ENCODE assay signal across 9 cellular contexts in the genomic region with DNA sequence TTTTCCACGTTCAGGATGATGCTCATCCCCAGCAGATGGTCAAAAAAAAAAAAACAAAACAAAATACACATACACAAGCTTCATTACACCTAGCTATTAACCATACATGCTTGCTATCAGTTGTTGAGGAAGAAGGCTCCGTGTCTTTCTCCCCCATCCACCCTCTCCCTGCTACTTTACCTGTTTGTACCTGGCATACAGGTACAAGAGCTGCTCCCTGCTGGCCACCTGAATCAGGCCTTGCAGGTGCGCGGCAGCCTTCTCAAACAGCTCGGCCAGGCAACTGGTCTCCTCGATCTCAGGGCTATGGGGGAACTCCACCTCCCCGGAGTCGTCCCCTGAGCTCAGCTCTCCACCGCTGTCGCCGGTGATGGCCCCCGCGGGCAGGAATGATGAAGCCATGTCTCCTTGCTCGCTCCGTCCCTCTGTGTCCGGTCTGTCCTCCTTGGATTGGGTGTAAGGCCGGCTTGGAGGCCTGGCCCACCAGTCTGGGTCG. TPM values are rescaled to one million over a fixed set of nuclear protein-coding genes. Genes with fewer than 3 reads are reported as not detected.
DNase-seq lines count a peak whose midpoint lies in the region; ATAC-seq and TF ChIP-seq lines count a peak whose summit lies in the region.
"Had no signal": no experiment of that assay in that cellular context is flagged by ENCODE, and none has a peak within 500 bp of the region (broad histone marks: within the 10 kb centered on the region; RNA-seq: fewer than 3 reads in every experiment).

No MANE protein-coding gene starts in this region.

- POLR2A ChIA-PET in naive thymus-derived CD8-positive, alpha-beta T cell (lab: Charles Lee), result interaction anchor here (0.5 to 2.5 kb wide), 9 partner anchors 10 to 1199 kb away, joined by 3 to 12 read pairs (median 5); a partner anchor contains a TSS

- H3K27me3 Mint-ChIP-seq in naive thymus-derived CD8-positive, alpha-beta T cell, result no peaks in the 10 kb centered on the region

- H3K4me1 Mint-ChIP-seq in naive thymus-derived CD8-positive, alpha-beta T cell, result peaks cover 22 to 44% (median 38%) of the 10 kb centered on the region in 4 donors

- no peaks in the 10 kb centered on the region for H3K9me3 Mint-ChIP-seq in naive thymus-derived CD8-positive, alpha-beta T cell

- H3K27ac Mint-ChIP-seq in naive thymus-derived CD8-positive, alpha-beta T cell, result peak overlapping the region; percentile 91 to 99 (median 98)

- peaks cover 0 to 13% (median 0%) of the 10 kb centered on the region in 3 donors for H3K36me3 Mint-ChIP-seq in naive thymus-derived CD8-positive, alpha-beta T cell

- peak; percentile 32 for TF ChIP-seq CTCF in C4-2B (conservative IDR thresholded peaks at IDR 0.05)

- peak overlapping the region; percentile 93 to 97 (median 96) for H3K4me3 Mint-ChIP-seq in naive thymus-derived CD8-positive, alpha-beta T cell

- DNase-seq in NCI-H526 (lab: John Stamatoyannopoulos, UW) (peak; percentile 97 to 99), hypothalamus (lab: John Stamatoyannopoulos, UW) (no peak)
- DNase-seq in naive thymus-derived CD8-positive, alpha-beta T cell, result peak in 3 of 10 donors; percentile 16 to 72 (median 33)
- no peak for DNase-seq in activated CD4-positive, alpha-beta T cell treated with anti-CD3 and anti-CD28 coated beads, Interleukin-2, amount 50 U/mL, for 48 hours

- peak overlapping the region; percentile 96 for H3K27ac ChIP-seq in C4-2B
- peak overlapping the region; percentile 88 for H3K27ac ChIP-seq in cingulate gyrus (ENCODE audit: low read depth, low read length)

- ATAC-seq in GM18873 (IDR thresholded peaks at IDR 0.05; ENCODE audit: low FRiP score, unreplicated experiment) (peak; percentile 22), HG03103 (IDR thresholded peaks at IDR 0.05; ENCODE audit: low read depth, unreplicated experiment) (peak; percentile 30)
- peak; percentile 15 to 21 for ATAC-seq in naive thymus-derived CD8-positive, alpha-beta T cell

RNA-seq across cellular contexts. Expression of a gene that starts 0.5 kb away (rescaled TPM):
- 10 to 100 TPM; 57.1 to 63.6 TPM for total RNA-seq in naive thymus-derived CD8-positive, alpha-beta T cell
- polyA plus RNA-seq in naive thymus-derived CD8-positive, alpha-beta T cell, result 10 to 100 TPM; 45.8 to 46.4 (median 46.4) TPM

RNA-seq across cellular contexts. Expression of a gene that starts 56.9 kb away (rescaled TPM):
- total RNA-seq in naive thymus-derived CD8-positive, alpha-beta T cell, result not detected
- not detected for polyA plus RNA-seq in naive thymus-derived CD8-positive, alpha-beta T cell
- total RNA-seq: T-helper 1 cell treated with Interleukin-12 subunit alpha and Interleukin-12 subunit beta and Interleukin-4 antibody, amounts not matched to agents 30 ng/mL and 1 ng/mL, for 36 hours had no signal

Comparison
In these comparisons a context has a peak if more than half of its experiments do, and no peak if none do; other contexts are left out.
1. DNase-seq: peak in NCI-H526 (2 of 2); none in hypothalamus (0 of 51) and activated CD4-positive, alpha-beta T cell treated with anti-CD3 and anti-CD28 coated beads, Interleukin-2, amount 50 U/mL, for 48 hours (0 of 2).
2. Peak in every context shown above with its lines, with median percentiles within 50 percentile points of each other: ATAC-seq.